Comparison of ENCODE assay signal across 1 cellular context in the genomic region with DNA sequence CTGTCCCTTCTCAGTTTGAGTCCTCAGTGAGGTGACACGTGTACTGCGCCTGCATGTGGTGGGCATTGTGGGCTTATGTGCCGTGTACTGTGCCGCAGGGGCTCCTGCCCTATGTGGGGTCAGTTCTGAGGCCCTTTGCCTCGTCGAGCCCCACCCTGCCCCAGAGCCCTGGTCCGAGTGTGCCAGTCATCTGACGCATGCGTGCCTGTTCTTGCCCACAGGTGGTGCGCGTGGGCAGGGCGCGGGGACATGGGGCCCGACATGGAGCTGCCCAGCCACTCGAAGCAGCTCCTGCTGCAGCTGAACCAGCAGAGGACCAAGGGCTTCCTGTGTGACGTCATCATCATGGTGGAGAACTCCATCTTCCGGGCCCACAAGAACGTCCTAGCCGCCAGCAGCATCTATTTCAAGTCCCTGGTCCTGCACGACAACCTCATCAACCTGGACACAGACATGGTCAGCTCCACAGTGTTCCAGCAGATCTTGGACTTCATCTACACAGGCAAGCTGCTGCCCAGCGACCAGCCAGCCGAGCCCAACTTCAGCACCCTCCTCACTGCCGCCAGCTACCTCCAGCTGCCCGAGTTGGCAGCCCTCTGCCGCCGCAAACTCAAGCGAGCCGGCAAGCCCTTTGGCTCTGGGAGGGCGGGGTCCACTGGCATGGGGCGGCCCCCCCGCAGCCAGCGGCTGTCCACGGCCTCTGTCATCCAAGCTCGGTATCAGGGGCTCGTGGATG.
TF ChIP-seq lines count a peak whose summit lies in the region.

No MANE protein-coding gene starts in this region.

TF ChIP-seq in K562, 482 proteins besides CTCF, POLR2A, EP300 and RAD21 (continues in another document):
- TF ChIP-seq DMBX1 (CRISPR knock-in tag; IDR thresholded peaks at IDR 0.05; ENCODE audit: borderline replicate concordance) (no peak), RAD51 (IDR thresholded peaks at IDR 0.05; ENCODE audit: borderline replicate concordance, low read depth) (no peak), EP400 (IDR thresholded peaks at IDR 0.05) (no peak), MED1 (CRISPR knock-in tag; IDR thresholded peaks at IDR 0.05; ENCODE audit: borderline replicate concordance) (0 out of 2 replicates have a peak, but pooled peaks have one; percentile 69), FOXP1 (CRISPR knock-in tag; IDR thresholded peaks at IDR 0.05) (peak; percentile 70; the same call in 1 of the 2 replicates), CCAR2 (IDR thresholded peaks at IDR 0.05; ENCODE audit: low read depth, low read length) (no peak), LEF1 (IDR thresholded peaks at IDR 0.05) (no peak), TCFL5 (CRISPR knock-in tag; conservative IDR thresholded peaks at IDR 0.05) (no peak), ETV6 (IDR thresholded peaks at IDR 0.05; ENCODE audit: borderline replicate concordance in 1 of 2, low read depth in 2 of 2, low read length in 1 of 2) (no peak), ETV6 (CRISPR knock-in tag; IDR thresholded peaks at IDR 0.05; ENCODE audit: borderline replicate concordance) (no peak), FIP1L1 (IDR thresholded peaks at IDR 0.05; ENCODE audit: low read depth, low read length, poor library complexity, severe bottlenecking) (no peak), ZNF778 (CRISPR knock-in tag; IDR thresholded peaks at IDR 0.05) (no peak), ZNF134 (CRISPR knock-in tag; conservative IDR thresholded peaks at IDR 0.05) (no peak), ZNF3 (CRISPR knock-in tag; IDR thresholded peaks at IDR 0.05) (no peak), CTBP1 (IDR thresholded peaks at IDR 0.05; ENCODE audit: borderline replicate concordance) (peak; percentile 48; the same call in 1 of the 2 replicates), STAG1 (CRISPR knock-in tag; IDR thresholded peaks at IDR 0.05; ENCODE audit: borderline replicate concordance) (no peak; the same call in 1 of the 2 replicates), YY1 (IDR thresholded peaks at IDR 0.05; ENCODE audit: borderline replicate concordance in 1 of 3, control insufficient read depth in 1 of 3, extremely low read depth in 1 of 3, insufficient read depth in 3 of 3, insufficient read length in 1 of 3, insufficient replicate concordance in 2 of 3, low read depth in 1 of 3, low read length in 2 of 3) (peak in 1 of 3 experiments; percentile 7), KLF13 (tag; IDR thresholded peaks at IDR 0.05; ENCODE audit: borderline replicate concordance, low read depth) (no peak), RBFOX2 (IDR thresholded peaks at IDR 0.05; ENCODE audit: low read depth, low read length) (no peak), HIVEP1 (CRISPR knock-in tag; IDR thresholded peaks at IDR 0.05) (no peak), RBM17 (IDR thresholded peaks at IDR 0.05; ENCODE audit: borderline replicate concordance, low read depth, low read length) (no peak), ZNF224 (CRISPR knock-in tag; IDR thresholded peaks at IDR 0.05) (no peak), RCOR1 (IDR thresholded peaks at IDR 0.05; ENCODE audit: borderline replicate concordance in 1 of 2, low read depth in 2 of 2, low read length in 2 of 2) (no peak), TEAD4 (IDR thresholded peaks at IDR 0.05; ENCODE audit: low read length) (no peak), TEAD4 (CRISPR knock-in tag; IDR thresholded peaks at IDR 0.05; ENCODE audit: borderline replicate concordance) (peak; percentile 10; the same call in 1 of the 2 replicates), ZNF12 (CRISPR knock-in tag; IDR thresholded peaks at IDR 0.05) (0 out of 2 replicates have a peak, but pooled peaks have one; percentile 45), BRD4 (IDR thresholded peaks at IDR 0.05) (no peak), TEAD2 (tag; IDR thresholded peaks at IDR 0.05) (no peak), PCBP1 (IDR thresholded peaks at IDR 0.05; ENCODE audit: low read depth, low read length, poor library complexity, severe bottlenecking) (peak; percentile 80), NFIX (CRISPR knock-in tag; IDR thresholded peaks at IDR 0.05; ENCODE audit: low read depth) (no peak), ZBTB8A (IDR thresholded peaks at IDR 0.05; ENCODE audit: partially characterized antibody) (no peak), GTF2A2 (tag; IDR thresholded peaks at IDR 0.05) (no peak), ZSCAN32 (CRISPR knock-in tag; IDR thresholded peaks at IDR 0.05) (no peak), MCM3 (IDR thresholded peaks at IDR 0.05) (no peak), ZNF79 (CRISPR knock-in tag; IDR thresholded peaks at IDR 0.05; ENCODE audit: low read depth) (no peak), ATF7 (IDR thresholded peaks at IDR 0.05) (peak; percentile 75), SRSF9 (IDR thresholded peaks at IDR 0.05; ENCODE audit: borderline replicate concordance, low read depth, low read length) (no peak), ZC3H11A (IDR thresholded peaks at IDR 0.05; ENCODE audit: low read depth, low read length) (no peak), RBM14 (IDR thresholded peaks at IDR 0.05; ENCODE audit: borderline replicate concordance, insufficient read depth, low read depth, low read length) (no peak), ZNF589 (CRISPR knock-in tag; IDR thresholded peaks at IDR 0.05; ENCODE audit: low read depth) (no peak), GTF2E2 (tag; IDR thresholded peaks at IDR 0.05) (no peak), NRF1 (conservative IDR thresholded peaks at IDR 0.05 in 1 of 2, IDR thresholded peaks at IDR 0.05 in 1 of 2) (no peak)
- TF ChIP-seq, protein P1, sequence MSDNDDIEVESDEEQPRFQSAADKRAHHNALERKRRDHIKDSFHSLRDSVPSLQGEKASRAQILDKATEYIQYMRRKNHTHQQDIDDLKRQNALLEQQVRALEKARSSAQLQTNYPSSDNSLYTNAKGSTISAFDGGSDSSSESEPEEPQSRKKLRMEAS (CRISPR knock-in tag; IDR thresholded peaks at IDR 0.05) = peak; percentile 25
- TF ChIP-seq, protein P2, sequence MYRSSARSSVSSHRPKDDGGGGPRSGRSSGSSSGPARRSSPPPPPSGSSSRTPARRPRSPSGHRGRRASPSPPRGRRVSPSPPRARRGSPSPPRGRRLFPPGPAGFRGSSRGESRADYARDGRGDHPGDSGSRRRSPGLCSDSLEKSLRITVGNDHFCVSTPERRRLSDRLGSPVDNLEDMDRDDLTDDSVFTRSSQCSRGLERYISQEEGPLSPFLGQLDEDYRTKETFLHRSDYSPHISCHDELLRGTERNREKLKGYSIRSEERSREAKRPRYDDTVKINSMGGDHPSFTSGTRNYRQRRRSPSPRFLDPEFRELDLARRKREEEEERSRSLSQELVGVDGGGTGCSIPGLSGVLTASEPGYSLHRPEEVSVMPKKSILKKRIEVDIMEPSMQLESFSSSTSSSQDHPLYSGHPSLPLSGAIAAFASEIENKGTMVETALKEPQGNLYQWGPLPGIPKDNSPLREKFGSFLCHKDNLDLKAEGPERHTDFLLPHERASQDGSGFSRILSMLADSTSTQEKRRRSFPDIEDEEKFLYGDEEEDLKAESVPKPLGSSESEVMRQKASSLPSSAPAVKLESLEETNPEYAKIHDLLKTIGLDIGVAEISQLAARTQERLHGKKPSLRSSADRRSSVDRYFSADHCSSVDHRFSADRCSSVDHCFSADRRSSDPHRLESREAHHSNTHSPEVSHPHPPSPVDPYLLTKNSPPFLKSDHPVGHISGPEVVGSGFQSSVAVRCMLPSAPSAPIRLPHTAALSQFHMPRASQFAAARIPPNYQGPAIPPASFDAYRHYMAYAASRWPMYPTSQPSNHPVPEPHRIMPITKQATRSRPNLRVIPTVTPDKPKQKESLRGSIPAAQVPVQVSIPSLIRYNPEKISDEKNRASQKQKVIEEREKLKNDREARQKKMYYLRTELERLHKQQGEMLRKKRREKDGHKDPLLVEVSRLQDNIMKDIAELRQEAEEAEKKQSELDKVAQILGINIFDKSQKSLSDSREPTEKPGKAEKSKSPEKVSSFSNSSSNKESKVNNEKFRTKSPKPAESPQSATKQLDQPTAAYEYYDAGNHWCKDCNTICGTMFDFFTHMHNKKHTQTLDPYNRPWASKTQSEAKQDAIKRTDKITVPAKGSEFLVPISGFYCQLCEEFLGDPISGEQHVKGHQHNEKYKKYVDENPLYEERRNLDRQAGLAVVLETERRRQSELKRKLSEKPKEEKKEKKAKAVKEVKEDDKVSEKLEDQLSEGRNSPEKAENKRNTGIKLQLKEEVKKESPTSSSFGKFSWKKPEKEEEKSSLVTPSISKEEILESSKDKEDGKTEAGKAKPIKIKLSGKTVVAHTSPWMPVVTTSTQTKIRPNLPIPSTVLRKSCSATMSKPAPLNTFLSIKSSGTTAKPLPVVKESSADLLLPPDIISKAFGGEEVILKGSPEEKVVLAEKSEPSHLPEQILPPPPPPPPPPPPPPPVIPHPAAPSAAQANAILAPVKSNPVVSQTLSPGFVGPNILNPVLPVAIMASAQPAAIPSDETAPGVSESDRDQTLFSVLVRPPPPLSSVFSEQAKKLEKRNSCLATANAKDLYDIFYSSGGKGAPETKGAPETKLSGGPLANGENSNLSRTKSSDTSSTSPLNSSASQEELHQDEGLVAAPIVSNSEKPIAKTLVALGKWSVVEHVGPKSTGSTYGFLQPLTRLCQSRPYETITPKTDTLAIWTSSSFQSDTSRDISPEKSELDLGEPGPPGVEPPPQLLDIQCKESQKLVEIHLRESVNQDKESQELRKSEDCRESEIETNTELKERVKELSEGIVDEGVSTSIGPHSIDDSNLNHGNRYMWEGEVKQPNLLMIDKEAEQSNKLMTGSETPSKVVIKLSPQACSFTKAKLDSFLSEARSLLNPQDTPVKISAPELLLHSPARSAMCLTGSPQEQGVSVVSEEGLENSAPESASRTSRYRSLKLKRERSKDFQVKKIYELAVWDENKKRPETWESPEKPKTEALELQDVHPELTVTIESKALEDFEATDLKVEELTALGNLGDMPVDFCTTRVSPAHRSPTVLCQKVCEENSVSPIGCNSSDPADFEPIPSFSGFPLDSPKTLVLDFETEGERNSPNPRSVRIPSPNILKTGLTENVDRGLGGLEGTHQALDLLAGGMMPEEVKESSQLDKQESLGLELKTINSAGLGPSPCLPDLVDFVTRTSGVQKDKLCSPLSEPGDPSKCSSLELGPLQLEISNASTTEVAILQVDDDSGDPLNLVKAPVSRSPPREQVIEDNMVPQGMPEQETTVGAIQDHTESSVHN (IDR thresholded peaks at IDR 0.05; ENCODE audit: borderline replicate concordance in 1 of 2, low read depth in 1 of 2) = no peak
- TF ChIP-seq, protein P3, sequence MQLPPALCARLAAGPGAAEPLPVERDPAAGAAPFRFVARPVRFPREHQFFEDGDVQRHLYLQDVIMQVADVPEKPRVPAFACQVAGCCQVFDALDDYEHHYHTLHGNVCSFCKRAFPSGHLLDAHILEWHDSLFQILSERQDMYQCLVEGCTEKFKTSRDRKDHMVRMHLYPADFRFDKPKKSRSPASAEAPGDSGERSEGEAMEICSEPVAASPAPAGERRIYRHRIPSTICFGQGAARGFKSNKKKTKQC (CRISPR knock-in tag; IDR thresholded peaks at IDR 0.05) = no peak
- TF ChIP-seq, protein P4, sequence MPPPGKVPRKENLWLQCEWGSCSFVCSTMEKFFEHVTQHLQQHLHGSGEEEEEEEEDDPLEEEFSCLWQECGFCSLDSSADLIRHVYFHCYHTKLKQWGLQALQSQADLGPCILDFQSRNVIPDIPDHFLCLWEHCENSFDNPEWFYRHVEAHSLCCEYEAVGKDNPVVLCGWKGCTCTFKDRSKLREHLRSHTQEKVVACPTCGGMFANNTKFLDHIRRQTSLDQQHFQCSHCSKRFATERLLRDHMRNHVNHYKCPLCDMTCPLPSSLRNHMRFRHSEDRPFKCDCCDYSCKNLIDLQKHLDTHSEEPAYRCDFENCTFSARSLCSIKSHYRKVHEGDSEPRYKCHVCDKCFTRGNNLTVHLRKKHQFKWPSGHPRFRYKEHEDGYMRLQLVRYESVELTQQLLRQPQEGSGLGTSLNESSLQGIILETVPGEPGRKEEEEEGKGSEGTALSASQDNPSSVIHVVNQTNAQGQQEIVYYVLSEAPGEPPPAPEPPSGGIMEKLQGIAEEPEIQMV (tag; conservative IDR thresholded peaks at IDR 0.05; ENCODE audit: low read depth) = no peak
- TF ChIP-seq, protein P5, sequence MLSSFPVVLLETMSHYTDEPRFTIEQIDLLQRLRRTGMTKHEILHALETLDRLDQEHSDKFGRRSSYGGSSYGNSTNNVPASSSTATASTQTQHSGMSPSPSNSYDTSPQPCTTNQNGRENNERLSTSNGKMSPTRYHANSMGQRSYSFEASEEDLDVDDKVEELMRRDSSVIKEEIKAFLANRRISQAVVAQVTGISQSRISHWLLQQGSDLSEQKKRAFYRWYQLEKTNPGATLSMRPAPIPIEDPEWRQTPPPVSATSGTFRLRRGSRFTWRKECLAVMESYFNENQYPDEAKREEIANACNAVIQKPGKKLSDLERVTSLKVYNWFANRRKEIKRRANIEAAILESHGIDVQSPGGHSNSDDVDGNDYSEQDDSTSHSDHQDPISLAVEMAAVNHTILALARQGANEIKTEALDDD (IDR thresholded peaks at IDR 0.05) = no peak
- TF ChIP-seq, protein P6, sequence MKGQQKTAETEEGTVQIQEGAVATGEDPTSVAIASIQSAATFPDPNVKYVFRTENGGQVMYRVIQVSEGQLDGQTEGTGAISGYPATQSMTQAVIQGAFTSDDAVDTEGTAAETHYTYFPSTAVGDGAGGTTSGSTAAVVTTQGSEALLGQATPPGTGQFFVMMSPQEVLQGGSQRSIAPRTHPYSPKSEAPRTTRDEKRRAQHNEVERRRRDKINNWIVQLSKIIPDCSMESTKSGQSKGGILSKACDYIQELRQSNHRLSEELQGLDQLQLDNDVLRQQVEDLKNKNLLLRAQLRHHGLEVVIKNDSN (CRISPR knock-in tag; IDR thresholded peaks at IDR 0.05) = peak; percentile 43; the same call in 1 of the 2 replicates
- TF ChIP-seq, protein P7, sequence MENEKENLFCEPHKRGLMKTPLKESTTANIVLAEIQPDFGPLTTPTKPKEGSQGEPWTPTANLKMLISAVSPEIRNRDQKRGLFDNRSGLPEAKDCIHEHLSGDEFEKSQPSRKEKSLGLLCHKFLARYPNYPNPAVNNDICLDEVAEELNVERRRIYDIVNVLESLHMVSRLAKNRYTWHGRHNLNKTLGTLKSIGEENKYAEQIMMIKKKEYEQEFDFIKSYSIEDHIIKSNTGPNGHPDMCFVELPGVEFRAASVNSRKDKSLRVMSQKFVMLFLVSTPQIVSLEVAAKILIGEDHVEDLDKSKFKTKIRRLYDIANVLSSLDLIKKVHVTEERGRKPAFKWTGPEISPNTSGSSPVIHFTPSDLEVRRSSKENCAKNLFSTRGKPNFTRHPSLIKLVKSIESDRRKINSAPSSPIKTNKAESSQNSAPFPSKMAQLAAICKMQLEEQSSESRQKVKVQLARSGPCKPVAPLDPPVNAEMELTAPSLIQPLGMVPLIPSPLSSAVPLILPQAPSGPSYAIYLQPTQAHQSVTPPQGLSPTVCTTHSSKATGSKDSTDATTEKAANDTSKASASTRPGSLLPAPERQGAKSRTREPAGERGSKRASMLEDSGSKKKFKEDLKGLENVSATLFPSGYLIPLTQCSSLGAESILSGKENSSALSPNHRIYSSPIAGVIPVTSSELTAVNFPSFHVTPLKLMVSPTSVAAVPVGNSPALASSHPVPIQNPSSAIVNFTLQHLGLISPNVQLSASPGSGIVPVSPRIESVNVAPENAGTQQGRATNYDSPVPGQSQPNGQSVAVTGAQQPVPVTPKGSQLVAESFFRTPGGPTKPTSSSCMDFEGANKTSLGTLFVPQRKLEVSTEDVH (IDR thresholded peaks at IDR 0.05; ENCODE audit: low read depth, partially characterized antibody) = no peak
- TF ChIP-seq, protein P8, sequence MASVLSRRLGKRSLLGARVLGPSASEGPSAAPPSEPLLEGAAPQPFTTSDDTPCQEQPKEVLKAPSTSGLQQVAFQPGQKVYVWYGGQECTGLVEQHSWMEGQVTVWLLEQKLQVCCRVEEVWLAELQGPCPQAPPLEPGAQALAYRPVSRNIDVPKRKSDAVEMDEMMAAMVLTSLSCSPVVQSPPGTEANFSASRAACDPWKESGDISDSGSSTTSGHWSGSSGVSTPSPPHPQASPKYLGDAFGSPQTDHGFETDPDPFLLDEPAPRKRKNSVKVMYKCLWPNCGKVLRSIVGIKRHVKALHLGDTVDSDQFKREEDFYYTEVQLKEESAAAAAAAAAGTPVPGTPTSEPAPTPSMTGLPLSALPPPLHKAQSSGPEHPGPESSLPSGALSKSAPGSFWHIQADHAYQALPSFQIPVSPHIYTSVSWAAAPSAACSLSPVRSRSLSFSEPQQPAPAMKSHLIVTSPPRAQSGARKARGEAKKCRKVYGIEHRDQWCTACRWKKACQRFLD (CRISPR knock-in tag; IDR thresholded peaks at IDR 0.05) = no peak
